8 cellular contexts compared by ENCODE assay signal in the genomic region with DNA sequence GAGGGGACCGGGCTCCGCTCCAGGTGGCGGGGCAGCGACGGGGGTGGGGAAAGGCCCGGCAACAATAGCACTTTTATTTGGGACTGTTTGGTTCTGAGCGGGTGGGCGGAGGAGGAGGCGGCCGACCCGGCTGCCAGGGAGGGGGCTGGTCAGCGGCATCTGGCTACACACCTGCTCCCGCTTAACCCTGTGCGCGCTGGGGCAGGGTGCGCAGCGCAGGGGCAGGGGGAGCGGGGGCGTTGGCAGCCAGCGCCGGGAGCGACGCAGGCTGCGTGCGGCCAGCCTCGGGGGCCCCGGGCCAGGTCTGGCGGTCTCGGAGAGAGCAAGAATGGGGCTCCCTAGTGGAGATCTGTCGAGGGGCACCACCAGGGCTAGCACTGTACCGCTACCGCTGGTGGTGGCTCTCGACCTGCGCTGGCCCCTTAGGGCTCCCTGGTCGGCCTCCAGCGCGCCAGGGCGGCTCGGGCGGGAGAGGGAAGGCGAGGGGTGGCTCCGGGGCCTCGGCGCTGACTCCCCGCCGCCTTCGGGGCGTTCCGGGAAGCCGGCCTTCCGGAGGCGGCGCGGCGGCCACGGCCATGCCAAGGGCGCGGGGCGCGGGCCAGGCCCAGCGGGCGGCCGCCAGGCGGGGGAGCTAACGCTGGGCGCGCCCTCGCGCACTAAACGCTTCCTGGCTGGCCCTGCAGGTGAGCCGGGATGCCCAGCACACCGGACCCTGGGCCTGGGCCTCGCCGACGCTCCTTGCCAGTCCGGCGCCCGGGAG.
DNase-seq lines count a peak whose midpoint lies in the region.

No MANE protein-coding gene starts in this region.

- H3K36me3 ChIP-seq in ectodermal cell (ENCODE audit: control insufficient read depth, insufficient read depth, low read length) (no peaks in the 10 kb centered on the region), thymus (ENCODE audit: control insufficient read depth, insufficient read depth) (no peaks in the 10 kb centered on the region)

- 0% methylated on average over 78 of the region's 78 CpGs for whole genome bisulfite sequencing in ectodermal cell, 2 experiments
- WGBS in thymus = under 1% methylated on average over 77 of the region's 78 CpGs

- no peaks in the 10 kb centered on the region for H3K9me3 ChIP-seq in ectodermal cell (ENCODE audit: control insufficient read depth, low read length)
- no peaks in the 10 kb centered on the region for H3K9me3 ChIP-seq in mononuclear cell (ENCODE audit: low read depth, low read length)
- no peaks in the 10 kb centered on the region for H3K9me3 ChIP-seq in thymus (ENCODE audit: control insufficient read depth)

- H3K4me1 ChIP-seq in ectodermal cell (ENCODE audit: control insufficient read depth, insufficient read depth, low read length) (peaks cover 36% of the 10 kb centered on the region), mononuclear cell (ENCODE audit: insufficient read depth, low read length) (peaks cover 17% of the 10 kb centered on the region), thymus (ENCODE audit: control insufficient read depth, insufficient read depth, low read length) (peaks cover 7% of the 10 kb centered on the region)

- H3K27me3 ChIP-seq in ectodermal cell (ENCODE audit: control insufficient read depth, insufficient read depth, low read length, poor library complexity, severe bottlenecking) = peaks cover 78% of the 10 kb centered on the region
- peaks cover 48% of the 10 kb centered on the region for H3K27me3 ChIP-seq in mononuclear cell (ENCODE audit: insufficient read depth, low read length)
- peaks cover 39% of the 10 kb centered on the region for H3K27me3 ChIP-seq in thymus (ENCODE audit: control insufficient read depth, insufficient read depth)

- H3K4me3 ChIP-seq in ectodermal cell (ENCODE audit: insufficient read depth, low read depth, low read length) (peak overlapping the region; percentile 24), mononuclear cell (ENCODE audit: low read length) (peak overlapping the region; percentile 18), thymus (ENCODE audit: low read length) (peak overlapping the region; percentile 37)

- DNase-seq in stimulated activated CD4-positive, alpha-beta T cell treated with anti-CD3 and anti-CD28 coated beads, Interleukin-15, amount 100 ng/mL, for 24 hours = peak; percentile 39
- no peak for DNase-seq in stimulated activated CD4-positive, alpha-beta T cell treated with anti-CD3 and anti-CD28 coated beads, Interleukin-1b, Interleukin-23, amount 100 ng/mL, for 48 hours
- DNase-seq in RPMI7951 (ENCODE audit: low read depth) (peak; percentile 55), NCI-H446 treated with DMSO at 0.1 percent for 48 hours (lab: John Stamatoyannopoulos, UW) (no peak), cortex of kidney (lab: John Stamatoyannopoulos, UW) (no peak)

- H3K27ac ChIP-seq in ectodermal cell (ENCODE audit: insufficient read depth, low read depth, low read length, poor library complexity, severe bottlenecking) = no peak overlapping the region
- no peak overlapping the region for H3K27ac ChIP-seq in thymus (ENCODE audit: low read depth)

Comparison
In these comparisons a context has a peak if more than half of its experiments do, and no peak if none do; other contexts are left out.
1. DNase-seq: peak in stimulated activated CD4-positive, alpha-beta T cell treated with anti-CD3 and anti-CD28 coated beads, Interleukin-15, amount 100 ng/mL, for 24 hours (single experiment) and RPMI7951 (single experiment); none in stimulated activated CD4-positive, alpha-beta T cell treated with anti-CD3 and anti-CD28 coated beads, Interleukin-1b, Interleukin-23, amount 100 ng/mL, for 48 hours (single experiment), NCI-H446 treated with DMSO at 0.1 percent for 48 hours (single experiment) and cortex of kidney (single experiment).
2. Peak in every context shown above with its lines, with median percentiles within 50 percentile points of each other: H3K4me3 ChIP-seq.